21 cellular contexts compared by ENCODE assay signal in the genomic region with DNA sequence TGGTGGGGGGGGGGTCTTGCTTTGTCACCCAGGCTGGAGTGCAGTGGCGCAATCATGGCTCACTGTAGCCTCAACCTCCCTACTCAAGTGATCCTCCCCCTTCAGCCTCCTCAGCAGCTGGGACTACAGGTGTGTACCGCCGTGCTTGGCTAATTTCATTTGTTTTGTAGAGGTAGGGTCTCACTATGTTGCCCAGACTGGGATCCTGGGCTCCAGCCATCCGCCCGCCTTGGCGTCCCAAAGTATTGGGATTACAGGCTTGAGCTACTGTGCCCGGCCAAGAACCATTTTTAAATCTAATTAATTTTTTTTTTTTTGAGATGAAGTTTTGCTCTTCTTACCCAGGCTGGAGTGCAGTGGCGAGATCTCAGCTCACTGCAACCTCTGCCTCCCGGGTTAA.
"Had no signal": no experiment of that assay in that cellular context is flagged by ENCODE, and none has a peak within 500 bp of the region (broad histone marks: within the 10 kb centered on the region; RNA-seq: fewer than 3 reads in every experiment).

No MANE protein-coding gene starts in this region.

- ATAC-seq: activated T-cell treated with anti-CD3 and anti-CD28 coated beads, Interleukin-2, amount 50 U/mL, for 72 hours; PC-3 had no signal

- DNase-seq: activated CD4-positive, alpha-beta T cell treated with anti-CD3 and anti-CD28 coated beads for 4 hours; activated CD4-positive, alpha-beta T cell treated with anti-CD3 and anti-CD28 coated beads, Interleukin-2, amount 50 U/mL, for 4 hours; activated CD8-positive, alpha-beta memory T cell treated with anti-CD3 and anti-CD28 coated beads for 24 hours; activated naive CD4-positive, alpha-beta T cell treated with anti-CD3 and anti-CD28 coated beads, Interleukin-2, amount 50 U/mL, for 16 hours; activated naive CD8-positive, alpha-beta T cell treated with anti-CD3 and anti-CD28 coated beads, Interleukin-2, amount 10 ng/mL, durations not matched to agents 7 days and 5 days; activated T-cell treated with anti-CD3 and anti-CD28 coated beads, Interleukin-2, amount 50 U/mL, for 72 hours; Kasumi-1; KBM-7; NCI-H1105 treated with DMSO at 0.1 percent for 48 hours; NCI-H1436 treated with DMSO at 0.1 percent for 48 hours; NCI-H187; NCI-H2081; NCI-H524; PC-3; SHP77 treated with DMSO at 0.1 percent for 48 hours had no signal

- H3K27ac Mint-ChIP-seq: activated naive CD8-positive, alpha-beta T cell treated with anti-CD3 and anti-CD28 coated beads, Interleukin-2, amount 10 ng/mL, durations not matched to agents 7 days and 5 days had no signal

- H3K36me3 Mint-ChIP-seq: brain had no signal

- H3K4me3 Mint-ChIP-seq: activated naive CD8-positive, alpha-beta T cell treated with anti-CD3 and anti-CD28 coated beads, Interleukin-2, amount 10 ng/mL, durations not matched to agents 7 days and 5 days; brain; central memory CD8-positive, alpha-beta T cell; T-helper 1 cell treated with Interleukin-12 subunit alpha and Interleukin-12 subunit beta and Interleukin-4 antibody, amounts not matched to agents 30 μg/mL and 1 μg/mL, for 36 hours had no signal

- H3K27me3 Mint-ChIP-seq: activated naive CD8-positive, alpha-beta T cell treated with anti-CD3 and anti-CD28 coated beads, Interleukin-2, amount 10 ng/mL, durations not matched to agents 7 days and 5 days; brain; central memory CD8-positive, alpha-beta T cell had no signal

- H3K9me3 Mint-ChIP-seq: brain; central memory CD8-positive, alpha-beta T cell had no signal

- H3K27ac ChIP-seq: VCaP had no signal

- FAIRE-seq: astrocyte, RCC 7860 had no signal
